20 cellular contexts compared by ENCODE assay signal in the genomic region with DNA sequence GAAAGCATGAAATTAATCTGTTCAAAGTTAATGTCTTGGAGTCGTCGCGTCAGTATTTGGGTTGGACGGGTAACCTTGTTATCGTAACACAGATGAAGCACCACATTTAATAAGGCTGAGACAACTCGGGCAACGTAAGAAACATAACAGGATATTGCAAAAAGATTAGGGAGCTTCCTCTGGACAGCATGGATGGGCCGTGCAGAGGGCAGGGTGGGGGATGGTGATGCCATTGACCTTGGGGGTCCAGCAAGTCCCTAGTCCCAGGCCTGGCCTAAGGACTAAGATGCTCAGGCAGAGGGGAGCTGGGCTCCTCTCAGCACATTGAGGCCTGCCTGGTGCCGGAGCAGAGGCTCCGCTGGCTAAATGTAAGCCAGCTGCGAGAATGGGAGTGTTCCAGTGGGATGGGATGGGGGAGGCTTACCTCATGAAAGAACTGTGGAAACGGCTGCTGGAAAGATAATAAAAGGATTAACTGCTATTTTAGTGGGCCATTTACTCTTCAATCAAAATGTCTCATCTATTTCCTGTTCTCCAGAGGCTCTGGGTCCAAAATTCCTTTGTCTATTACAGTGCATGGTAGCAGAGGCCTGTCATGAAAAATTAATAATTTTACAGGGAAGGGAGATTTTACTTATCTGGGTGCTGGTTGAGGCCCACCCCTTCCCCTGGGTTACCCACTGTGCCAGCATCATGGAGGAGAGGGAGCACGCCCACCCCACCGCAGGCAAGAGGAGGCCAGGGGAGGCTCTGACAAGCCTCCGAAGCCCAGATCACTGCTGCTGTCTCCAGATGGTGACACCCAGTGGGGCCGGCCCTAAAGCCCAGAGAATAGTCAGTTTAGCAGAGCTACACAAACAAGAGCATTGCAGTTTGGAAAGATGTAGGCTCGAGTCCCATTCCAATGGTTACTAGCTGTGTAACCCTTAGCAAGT.
DNase-seq lines count a peak whose midpoint lies in the region; FAIRE-seq and TF ChIP-seq lines count a peak whose summit lies in the region.
"Had no signal": no experiment of that assay in that cellular context is flagged by ENCODE, and none has a peak within 500 bp of the region (broad histone marks: within the 10 kb centered on the region; RNA-seq: fewer than 3 reads in every experiment).

No MANE protein-coding gene starts in this region.

- no peak overlapping the region for H3K4me3 ChIP-seq in vagina
- H3K4me3 ChIP-seq: left lung had no signal

- H3K4me1 ChIP-seq in vagina: peaks cover 35% of the 10 kb centered on the region

- peak overlapping the region; percentile 86 for H3K27ac Mint-ChIP-seq in chondrocyte (ENCODE audit: unreplicated experiment)
- H3K27ac Mint-ChIP-seq: activated B cell treated with CpG ODN at 0.5 μM for 24 hours; H9; naive thymus-derived CD4-positive, alpha-beta T cell had no signal

- H3K36me3 Mint-ChIP-seq in chondrocyte (ENCODE audit: low read depth): peaks cover 19% of the 10 kb centered on the region
- H3K36me3 Mint-ChIP-seq: naive thymus-derived CD4-positive, alpha-beta T cell had no signal

- intact Hi-C loops in vagina (cut with DNase I): no loop called here

- no peaks in the 10 kb centered on the region for H3K36me3 ChIP-seq in vagina
- H3K36me3 ChIP-seq: left lung had no signal

- no peak for TF ChIP-seq CTCF in chondrocyte (IDR thresholded peaks at IDR 0.05)
- no peak for TF ChIP-seq CTCF in vagina (IDR thresholded peaks at IDR 0.05)

- no peaks in the 10 kb centered on the region for H3K27me3 ChIP-seq in vagina

- no peak for FAIRE-seq in GM12892 (lab: Jason Lieb, UNC)
- FAIRE-seq: urothelium cell line had no signal

- H3K4me1 Mint-ChIP-seq in chondrocyte (ENCODE audit: low read depth): peaks cover 28% of the 10 kb centered on the region
- H3K4me1 Mint-ChIP-seq: activated B cell treated with CpG ODN at 0.5 μM for 24 hours; naive thymus-derived CD4-positive, alpha-beta T cell had no signal

- no peak for TF ChIP-seq POLR2A in vagina (IDR thresholded peaks at IDR 0.05)
- no peak for TF ChIP-seq POLR2A in GM12892 (IDR thresholded peaks at IDR 0.05; ENCODE audit: low read depth, low read length)

- H3K9me3 ChIP-seq in vagina: no peaks in the 10 kb centered on the region
- H3K9me3 ChIP-seq: left lung had no signal

- H3K4me3 Mint-ChIP-seq in chondrocyte (ENCODE audit: unreplicated experiment): no peak overlapping the region
- H3K4me3 Mint-ChIP-seq: activated B cell treated with CpG ODN at 0.5 μM for 24 hours; H9; naive thymus-derived CD4-positive, alpha-beta T cell had no signal

- H3K27ac ChIP-seq in vagina: peak overlapping the region; percentile 31
- H3K27ac ChIP-seq: left lung had no signal

- peak; percentile 31 for DNase-seq in activated effector memory CD4-positive, alpha-beta T cell treated with anti-CD3 and anti-CD28 coated beads, Interleukin-2, amount 50 U/mL, for 16 hours
- DNase-seq in activated effector memory CD4-positive, alpha-beta T cell treated with Interleukin-2 at 50 U/mL for 16 hours: no peak
- DNase-seq in chondrocyte (ENCODE audit: low spot score) (peak; percentile 59), iris pigment epithelial cell (ENCODE audit: low read depth) (peak; percentile 82), vagina (ENCODE audit: extremely low spot score in 2 of 2) (no peak), GM12892 (ENCODE audit: insufficient read length) (no peak), HuH-7.5 (ENCODE audit: low spot score) (no peak)
- DNase-seq in stimulated activated CD4-positive, alpha-beta T cell treated with anti-CD3 and anti-CD28 coated beads, Interleukin-4, amount 100 ng/mL, for 4 hours: no peak
- DNase-seq: activated B cell treated with CpG ODN at 0.5 μM for 24 hours; Calu3; hippocampal formation; KBM-7; left lung; naive thymus-derived CD4-positive, alpha-beta T cell; NCI-H1436; NCI-H524 treated with DMSO at 0.1 percent for 48 hours; stimulated activated CD4-positive, alpha-beta T cell treated with anti-CD3 and anti-CD28 coated beads, Interleukin-2, amount 100 ng/mL, for 48 hours; T-helper 1 cell had no signal

- no peaks in the 10 kb centered on the region for H3K9me3 Mint-ChIP-seq in chondrocyte (ENCODE audit: low read depth)
- H3K9me3 Mint-ChIP-seq: activated B cell treated with CpG ODN at 0.5 μM for 24 hours; H9; naive thymus-derived CD4-positive, alpha-beta T cell had no signal

- H3K27me3 Mint-ChIP-seq in chondrocyte (ENCODE audit: low read depth): no peaks in the 10 kb centered on the region
- H3K27me3 Mint-ChIP-seq: activated B cell treated with CpG ODN at 0.5 μM for 24 hours had no signal

Comparison
In these comparisons a context has a peak if more than half of its experiments do, and no peak if none do; other contexts are left out.
1. DNase-seq: peak in activated effector memory CD4-positive, alpha-beta T cell treated with anti-CD3 and anti-CD28 coated beads, Interleukin-2, amount 50 U/mL, for 16 hours (single experiment), chondrocyte (single experiment) and iris pigment epithelial cell (single experiment); none in activated effector memory CD4-positive, alpha-beta T cell treated with Interleukin-2 at 50 U/mL for 16 hours (single experiment), vagina (0 of 2), stimulated activated CD4-positive, alpha-beta T cell treated with anti-CD3 and anti-CD28 coated beads, Interleukin-4, amount 100 ng/mL, for 4 hours (0 of 2), GM12892 (single experiment) and HuH-7.5 (single experiment).